In genomic region chr9:71911061-71911907, GRCh38 we compare ENCODE assay signal across 1 cellular context.
TF ChIP-seq lines count a peak whose summit lies in the region.

ABHD17B (minus strand) TSS chr9:71911193; CDS start chr9:71875080, 36,113 bp downstream.
C9orf85 (plus strand) TSS chr9:71911639; CDS start chr9:71911735, 96 bp downstream.

TF ChIP-seq in K562, 482 proteins besides CTCF, POLR2A, EP300 and RAD21 (continued from another document and continues in another):
- TF ChIP-seq ZNF639 (CRISPR knock-in tag; conservative IDR thresholded peaks at IDR 0.05 in 1 of 2, IDR thresholded peaks at IDR 0.05 in 1 of 2) = peak in 1 of 2 experiments; percentile 98; a peak in 2 of 4 replicates
- no peak for TF ChIP-seq KDM4B (IDR thresholded peaks at IDR 0.05; ENCODE audit: borderline replicate concordance in 2 of 2, low read depth in 1 of 2)
- TF ChIP-seq ARID1B (IDR thresholded peaks at IDR 0.05) = no peak
- TF ChIP-seq ZNF57 (CRISPR knock-in tag; IDR thresholded peaks at IDR 0.05) = no peak
- TF ChIP-seq MNT (conservative IDR thresholded peaks at IDR 0.05) = peak; percentile 79 to 88; a peak in 3 of 4 replicates
- TF ChIP-seq OTX1 (CRISPR knock-in tag; IDR thresholded peaks at IDR 0.05) = peak; percentile 13; the same call in 1 of the 2 replicates
- TF ChIP-seq TFE3 (CRISPR knock-in tag; IDR thresholded peaks at IDR 0.05) = peak; percentile 95
- TF ChIP-seq PKNOX1 (IDR thresholded peaks at IDR 0.05) = peak; percentile 98
- peak; percentile 65; the same call in 1 of the 2 replicates for TF ChIP-seq NKRF (IDR thresholded peaks at IDR 0.05; ENCODE audit: borderline replicate concordance)
- no peak for TF ChIP-seq SNRNP70 (optimal IDR thresholded peaks at IDR 0.05; ENCODE audit: low read depth, low read length)
- TF ChIP-seq ZFP1 (CRISPR knock-in tag; IDR thresholded peaks at IDR 0.05) = no peak
- no peak; the same call in 1 of the 2 replicates for TF ChIP-seq TRIM28 (IDR thresholded peaks at IDR 0.05)
- TF ChIP-seq NR2C2 (CRISPR knock-in tag; IDR thresholded peaks at IDR 0.05) = peak; percentile 97
- peak; percentile 99 for TF ChIP-seq NR2C2 (tag; IDR thresholded peaks at IDR 0.05)
- no peak for TF ChIP-seq HOXB6 (CRISPR knock-in tag; IDR thresholded peaks at IDR 0.05; ENCODE audit: borderline replicate concordance)
- TF ChIP-seq CAMTA2 (CRISPR knock-in tag; conservative IDR thresholded peaks at IDR 0.05) = no peak
- no peak for TF ChIP-seq PBX2 (CRISPR knock-in tag; IDR thresholded peaks at IDR 0.05; ENCODE audit: low read depth)
- TF ChIP-seq PBX2 (tag; conservative IDR thresholded peaks at IDR 0.05; ENCODE audit: low read depth) = peak; percentile 93
- peak in 1 of 2 experiments; percentile 64; a peak in 2 of 4 replicates for TF ChIP-seq TRIM24 (IDR thresholded peaks at IDR 0.05)
- peak in 2 of 3 experiments; percentile 20 to 36 for TF ChIP-seq YY1 (IDR thresholded peaks at IDR 0.05; ENCODE audit: borderline replicate concordance in 1 of 3, control insufficient read depth in 1 of 3, extremely low read depth in 1 of 3, insufficient read depth in 3 of 3, insufficient read length in 1 of 3, insufficient replicate concordance in 2 of 3, low read depth in 1 of 3, low read length in 2 of 3)
- peak; percentile 72 for TF ChIP-seq SP2 (IDR thresholded peaks at IDR 0.05; ENCODE audit: extremely low read depth, low read depth, low read length, poor library complexity, severe bottlenecking)
- TF ChIP-seq TEAD4 (IDR thresholded peaks at IDR 0.05; ENCODE audit: low read length) = peak; percentile 28; the same call in 1 of the 2 replicates
- no peak for TF ChIP-seq TEAD4 (CRISPR knock-in tag; IDR thresholded peaks at IDR 0.05; ENCODE audit: borderline replicate concordance)
- TF ChIP-seq LARP7 (IDR thresholded peaks at IDR 0.05) = no peak
- TF ChIP-seq NCOA1 (IDR thresholded peaks at IDR 0.05; ENCODE audit: low read depth) = peak; percentile 80
- peak; percentile 94 for TF ChIP-seq TOE1 (IDR thresholded peaks at IDR 0.05; ENCODE audit: borderline replicate concordance)
- no peak for TF ChIP-seq TOE1 (CRISPR knock-in tag; IDR thresholded peaks at IDR 0.05; ENCODE audit: borderline replicate concordance, low read depth)
- no peak for TF ChIP-seq GATAD2B (IDR thresholded peaks at IDR 0.05; ENCODE audit: borderline replicate concordance)
- peak; percentile 96 for TF ChIP-seq GABPA (tag; conservative IDR thresholded peaks at IDR 0.05; ENCODE audit: low read depth)
- no peak for TF ChIP-seq KAT8 (IDR thresholded peaks at IDR 0.05; ENCODE audit: low read depth)
- TF ChIP-seq ZNF655 (CRISPR knock-in tag; IDR thresholded peaks at IDR 0.05) = no peak
- 0 out of 2 replicates have a peak, but pooled peaks have one; percentile 30 for TF ChIP-seq ETV1 (tag; conservative IDR thresholded peaks at IDR 0.05; ENCODE audit: low read depth)
- TF ChIP-seq SIN3A (IDR thresholded peaks at IDR 0.05; ENCODE audit: borderline replicate concordance in 2 of 2, control insufficient read depth in 1 of 2, low read depth in 2 of 2, low read length in 2 of 2) = peak; percentile 48 to 65; a peak in 1 of 4 replicates
- no peak for TF ChIP-seq TRIM25 (IDR thresholded peaks at IDR 0.05; ENCODE audit: borderline replicate concordance)
- no peak for TF ChIP-seq ZNF444 (CRISPR knock-in tag; IDR thresholded peaks at IDR 0.05)
- peak; percentile 57 for TF ChIP-seq GTF2B (IDR thresholded peaks at IDR 0.05; ENCODE audit: extremely low read depth, insufficient read length)
- TF ChIP-seq MTA1 (IDR thresholded peaks at IDR 0.05; ENCODE audit: borderline replicate concordance) = no peak
- peak; percentile 96 for TF ChIP-seq RBFOX2 (IDR thresholded peaks at IDR 0.05; ENCODE audit: low read depth, low read length)
- TF ChIP-seq NFYB (IDR thresholded peaks at IDR 0.05; ENCODE audit: extremely low read depth, insufficient read length) = peak; percentile 85
- no peak for TF ChIP-seq HNRNPH1 (optimal IDR thresholded peaks at IDR 0.05; ENCODE audit: low read depth, low read length)
- peak; percentile 84 for TF ChIP-seq MBD2 (IDR thresholded peaks at IDR 0.05; ENCODE audit: borderline replicate concordance, low read depth)
- peak; percentile 87 for TF ChIP-seq TAF7 (tag; IDR thresholded peaks at IDR 0.05)
- TF ChIP-seq ARID3A (IDR thresholded peaks at IDR 0.05; ENCODE audit: borderline replicate concordance, low read depth, low read length) = no peak
- TF ChIP-seq HINFP (tag; conservative IDR thresholded peaks at IDR 0.05; ENCODE audit: low read depth) = no peak
- TF ChIP-seq SMAD1 (IDR thresholded peaks at IDR 0.05; ENCODE audit: low read depth, low read length, partially characterized antibody) = peak; percentile 57
